ENCODE assay signal across 13 cellular contexts in the genomic region with DNA sequence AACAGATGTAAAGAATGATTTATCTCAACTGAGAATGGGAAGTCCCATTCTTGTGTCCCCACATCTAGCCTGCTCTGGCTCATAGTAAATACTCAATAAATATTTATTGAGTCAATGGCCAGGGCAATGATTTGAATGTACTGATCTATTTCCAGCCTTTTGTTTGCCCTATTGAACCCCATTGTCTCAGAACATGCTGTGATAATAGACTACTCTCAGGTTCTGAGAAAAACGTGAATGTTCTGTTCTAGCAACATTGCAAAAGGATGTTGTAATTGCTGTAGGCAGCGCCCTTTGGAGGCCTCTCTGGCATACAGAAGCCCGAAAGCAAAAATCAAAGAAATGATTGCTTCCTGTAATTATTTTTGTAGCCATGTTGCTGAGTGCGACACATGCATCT.
"Had no signal": no experiment of that assay in that cellular context is flagged by ENCODE, and none has a peak within 500 bp of the region (broad histone marks: within the 10 kb centered on the region; RNA-seq: fewer than 3 reads in every experiment).

No MANE protein-coding gene starts in this region.

- H3K27ac Mint-ChIP-seq: activated CD8-positive, alpha-beta T cell treated with anti-CD3 and anti-CD28 coated beads, Interleukin-2, amount 10 ng/mL, durations not matched to agents 7 days and 5 days; activated naive CD8-positive, alpha-beta T cell treated with anti-CD3 and anti-CD28 coated beads, Interleukin-2, amount 10 ng/mL, durations not matched to agents 7 days and 5 days had no signal

- H3K4me3 Mint-ChIP-seq: activated CD8-positive, alpha-beta T cell treated with anti-CD3 and anti-CD28 coated beads, Interleukin-2, amount 10 ng/mL, durations not matched to agents 7 days and 5 days; activated naive CD8-positive, alpha-beta T cell treated with anti-CD3 and anti-CD28 coated beads, Interleukin-2, amount 10 ng/mL, durations not matched to agents 7 days and 5 days had no signal

- H3K27ac ChIP-seq: epithelial cell of prostate, gastroesophageal sphincter, stomach, thoracic aorta had no signal

- H3K4me3 ChIP-seq: gastroesophageal sphincter, stomach, thoracic aorta had no signal

- ATAC-seq: activated CD8-positive, alpha-beta T cell treated with anti-CD3 and anti-CD28 coated beads, Interleukin-2, amount 10 ng/mL, durations not matched to agents 7 days and 5 days; gastroesophageal sphincter had no signal

- H3K36me3 ChIP-seq: gastroesophageal sphincter, stomach, thoracic aorta had no signal

- H3K9me3 ChIP-seq: gastroesophageal sphincter, stomach, thoracic aorta had no signal

- H3K4me1 Mint-ChIP-seq: activated naive CD8-positive, alpha-beta T cell treated with anti-CD3 and anti-CD28 coated beads, Interleukin-2, amount 10 ng/mL, durations not matched to agents 7 days and 5 days had no signal

- H3K36me3 Mint-ChIP-seq: activated naive CD8-positive, alpha-beta T cell treated with anti-CD3 and anti-CD28 coated beads, Interleukin-2, amount 10 ng/mL, durations not matched to agents 7 days and 5 days had no signal

- H3K9me3 Mint-ChIP-seq: activated naive CD8-positive, alpha-beta T cell treated with anti-CD3 and anti-CD28 coated beads, Interleukin-2, amount 10 ng/mL, durations not matched to agents 7 days and 5 days had no signal

- H3K4me1 ChIP-seq: gastroesophageal sphincter had no signal

- DNase-seq: activated CD4-positive, alpha-beta T cell treated with anti-CD3 and anti-CD28 coated beads for 4 hours; activated CD8-positive, alpha-beta memory T cell treated with anti-CD3 and anti-CD28 coated beads, Interleukin-2, amount 50 U/mL, for 48 hours; activated CD8-positive, alpha-beta T cell treated with anti-CD3 and anti-CD28 coated beads, Interleukin-2, amount 10 ng/mL, durations not matched to agents 7 days and 5 days; activated naive CD8-positive, alpha-beta T cell treated with anti-CD3 and anti-CD28 coated beads, Interleukin-2, amount 10 ng/mL, durations not matched to agents 7 days and 5 days; aorta; effector CD4-positive, alpha-beta T cell; retina; stimulated activated CD4-positive, alpha-beta T cell treated with anti-CD3 and anti-CD28 coated beads, Interleukin-4, amount 100 ng/mL, for 4 hours; stomach; T1000 had no signal

- H3K27me3 ChIP-seq: stomach had no signal
